8 cellular contexts compared by ENCODE assay signal in genomic region chr11:125348704-125349635, GRCh38.
DNase-seq lines count a peak whose midpoint lies in the region; FAIRE-seq and TF ChIP-seq lines count a peak whose summit lies in the region.

No MANE protein-coding gene starts in this region.

- DNase-seq in AG09319 (ENCODE audit: extremely low read depth, low read depth) = no peak
- peak; percentile 15 for DNase-seq in GM18507 (ENCODE audit: extremely low spot score, insufficient read length, low read depth)
- DNase-seq in NCI-H1105 treated with DMSO at 0.1 percent for 48 hours (lab: John Stamatoyannopoulos, UW) = peak; percentile 59
- peak; percentile 33 for DNase-seq in activated T-cell treated with anti-CD3 and anti-CD28 coated beads for 24 hours (ENCODE audit: low read depth)
- DNase-seq in fibroblast of mammary gland (ENCODE audit: low read depth) = peak; percentile 22
- DNase-seq in occipital lobe (lab: John Stamatoyannopoulos, UW) = peak; percentile 50
- DNase-seq in vagina (ENCODE audit: extremely low spot score in 2 of 2) = no peak
- DNase-seq in AML-193 (lab: John Stamatoyannopoulos, UW) = no peak

- peaks cover 17% of the 10 kb centered on the region for H3K4me1 ChIP-seq in vagina

- TF ChIP-seq CTCF in AG09319 (IDR thresholded peaks at IDR 0.05; ENCODE audit: low read depth, low read length) = peak; percentile 99
- TF ChIP-seq CTCF in fibroblast of mammary gland (conservative IDR thresholded peaks at IDR 0.05; ENCODE audit: control insufficient read depth, insufficient read depth, low read depth, low read length) = peak; percentile 96
- peak; percentile 46 to 68 (median 60) for TF ChIP-seq CTCF in vagina (IDR thresholded peaks at IDR 0.05)

- no peaks in the 10 kb centered on the region for H3K36me3 ChIP-seq in vagina

- intact Hi-C loops in vagina (cut with DNase I) = loop anchor here (2.0 kb wide), 1 partner anchor 184 kb away; the partner anchor contains the start of gene PKNOX2

- H3K4me3 ChIP-seq in fibroblast of mammary gland (ENCODE audit: control insufficient read depth, low read depth, low read length) (no peak overlapping the region), vagina (no peak overlapping the region)

- TF ChIP-seq POLR2A in vagina (IDR thresholded peaks at IDR 0.05) = no peak

- no peak overlapping the region for H3K27ac ChIP-seq in vagina

- H3K9me3 ChIP-seq in vagina = no peaks in the 10 kb centered on the region

- FAIRE-seq in GM18507 (lab: Jason Lieb, UNC) = no peak

- no peaks in the 10 kb centered on the region for H3K27me3 ChIP-seq in vagina

Comparison
In these comparisons a context has a peak if more than half of its experiments do, and no peak if none do; other contexts are left out.
1. DNase-seq: peak in GM18507 (single experiment), NCI-H1105 treated with DMSO at 0.1 percent for 48 hours (single experiment), activated T-cell treated with anti-CD3 and anti-CD28 coated beads for 24 hours (single experiment), fibroblast of mammary gland (single experiment) and occipital lobe (single experiment); none in AG09319 (single experiment), vagina (0 of 2) and AML-193 (0 of 2).
2. Peak in every context shown above with its lines, with median percentiles within 50 percentile points of each other: CTCF ChIP-seq.